In the genomic region with DNA sequence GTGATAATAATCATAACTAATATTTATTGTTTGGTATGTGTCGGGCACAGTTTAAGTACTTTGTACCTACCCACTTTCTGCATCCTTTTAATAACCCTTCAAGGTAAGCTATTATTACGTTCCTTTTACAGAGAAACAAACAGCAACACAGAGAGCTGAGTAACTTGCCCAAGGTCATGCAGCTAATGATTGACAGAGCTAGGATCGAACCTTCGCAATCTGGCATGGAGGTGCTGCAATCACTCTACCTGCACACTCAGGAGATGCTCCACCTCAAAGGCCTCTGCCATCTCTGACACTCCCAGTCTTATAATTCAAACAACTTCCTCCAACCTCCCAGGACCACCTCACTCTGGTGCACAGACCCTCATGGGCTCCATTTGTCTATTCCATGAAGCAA, we compare ENCODE assay signal across 1 cellular context.
TF ChIP-seq lines count a peak whose summit lies in the region.

No MANE protein-coding gene starts in this region.

TF ChIP-seq in HepG2, 621 proteins besides CTCF, POLR2A, EP300 and RAD21 (continued from another document):
- TF ChIP-seq, protein P1, sequence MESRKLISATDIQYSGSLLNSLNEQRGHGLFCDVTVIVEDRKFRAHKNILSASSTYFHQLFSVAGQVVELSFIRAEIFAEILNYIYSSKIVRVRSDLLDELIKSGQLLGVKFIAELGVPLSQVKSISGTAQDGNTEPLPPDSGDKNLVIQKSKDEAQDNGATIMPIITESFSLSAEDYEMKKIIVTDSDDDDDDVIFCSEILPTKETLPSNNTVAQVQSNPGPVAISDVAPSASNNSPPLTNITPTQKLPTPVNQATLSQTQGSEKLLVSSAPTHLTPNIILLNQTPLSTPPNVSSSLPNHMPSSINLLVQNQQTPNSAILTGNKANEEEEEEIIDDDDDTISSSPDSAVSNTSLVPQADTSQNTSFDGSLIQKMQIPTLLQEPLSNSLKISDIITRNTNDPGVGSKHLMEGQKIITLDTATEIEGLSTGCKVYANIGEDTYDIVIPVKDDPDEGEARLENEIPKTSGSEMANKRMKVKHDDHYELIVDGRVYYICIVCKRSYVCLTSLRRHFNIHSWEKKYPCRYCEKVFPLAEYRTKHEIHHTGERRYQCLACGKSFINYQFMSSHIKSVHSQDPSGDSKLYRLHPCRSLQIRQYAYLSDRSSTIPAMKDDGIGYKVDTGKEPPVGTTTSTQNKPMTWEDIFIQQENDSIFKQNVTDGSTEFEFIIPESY (CRISPR knock-in tag; IDR thresholded peaks at IDR 0.05) = no peak
- TF ChIP-seq SOX6 (IDR thresholded peaks at IDR 0.05) = no peak
- peak; percentile 38; the same call in 1 of the 2 replicates for TF ChIP-seq SOX6 (CRISPR knock-in tag; IDR thresholded peaks at IDR 0.05)
- TF ChIP-seq ZNF441 (CRISPR knock-in tag; IDR thresholded peaks at IDR 0.05; ENCODE audit: borderline replicate concordance) = no peak
- no peak for TF ChIP-seq SNRNP70 (IDR thresholded peaks at IDR 0.05; ENCODE audit: low read depth, low read length)
- peak; percentile 39; the same call in 1 of the 2 replicates for TF ChIP-seq MEIS1 (CRISPR knock-in tag; IDR thresholded peaks at IDR 0.05; ENCODE audit: borderline replicate concordance)
- no peak for TF ChIP-seq ARNT2 (CRISPR knock-in tag; IDR thresholded peaks at IDR 0.05; ENCODE audit: low read depth)
- TF ChIP-seq SNAPC2 (CRISPR knock-in tag; IDR thresholded peaks at IDR 0.05) = no peak
- no peak for TF ChIP-seq ZNF501 (CRISPR knock-in tag; IDR thresholded peaks at IDR 0.05)
- no peak for TF ChIP-seq ZFP37 (CRISPR knock-in tag; IDR thresholded peaks at IDR 0.05; ENCODE audit: borderline replicate concordance)
- TF ChIP-seq, protein P2, sequence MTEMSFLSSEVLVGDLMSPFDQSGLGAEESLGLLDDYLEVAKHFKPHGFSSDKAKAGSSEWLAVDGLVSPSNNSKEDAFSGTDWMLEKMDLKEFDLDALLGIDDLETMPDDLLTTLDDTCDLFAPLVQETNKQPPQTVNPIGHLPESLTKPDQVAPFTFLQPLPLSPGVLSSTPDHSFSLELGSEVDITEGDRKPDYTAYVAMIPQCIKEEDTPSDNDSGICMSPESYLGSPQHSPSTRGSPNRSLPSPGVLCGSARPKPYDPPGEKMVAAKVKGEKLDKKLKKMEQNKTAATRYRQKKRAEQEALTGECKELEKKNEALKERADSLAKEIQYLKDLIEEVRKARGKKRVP (CRISPR knock-in tag; IDR thresholded peaks at IDR 0.05) = peak in 1 of 2 experiments; percentile 83; a peak in 2 of 4 replicates
- TF ChIP-seq ZNF235 (CRISPR knock-in tag; IDR thresholded peaks at IDR 0.05; ENCODE audit: borderline replicate concordance) = no peak
- TF ChIP-seq ZNF331 (CRISPR knock-in tag; IDR thresholded peaks at IDR 0.05) = no peak
- TF ChIP-seq, protein P3, sequence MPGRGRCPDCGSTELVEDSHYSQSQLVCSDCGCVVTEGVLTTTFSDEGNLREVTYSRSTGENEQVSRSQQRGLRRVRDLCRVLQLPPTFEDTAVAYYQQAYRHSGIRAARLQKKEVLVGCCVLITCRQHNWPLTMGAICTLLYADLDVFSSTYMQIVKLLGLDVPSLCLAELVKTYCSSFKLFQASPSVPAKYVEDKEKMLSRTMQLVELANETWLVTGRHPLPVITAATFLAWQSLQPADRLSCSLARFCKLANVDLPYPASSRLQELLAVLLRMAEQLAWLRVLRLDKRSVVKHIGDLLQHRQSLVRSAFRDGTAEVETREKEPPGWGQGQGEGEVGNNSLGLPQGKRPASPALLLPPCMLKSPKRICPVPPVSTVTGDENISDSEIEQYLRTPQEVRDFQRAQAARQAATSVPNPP (CRISPR knock-in tag; IDR thresholded peaks at IDR 0.05) = no peak
